1 cellular context compared by ENCODE assay signal in genomic region chr4:2607822-2608221, GRCh38.
TF ChIP-seq lines count a peak whose summit lies in the region.

No MANE protein-coding gene starts in this region.

TF ChIP-seq in WTC11, 78 proteins besides CTCF, POLR2A, EP300 and RAD21 (continued from another document):
- TF ChIP-seq E2F1 (CRISPR knock-in tag; IDR thresholded peaks at IDR 0.05) = no peak
- TF ChIP-seq PRDM15 (CRISPR knock-in tag; IDR thresholded peaks at IDR 0.05) = no peak
